ENCODE assay signal across 19 cellular contexts in genomic region chr13:79458436-79458835, GRCh38. TPM values are rescaled to one million over a fixed set of nuclear protein-coding genes. Genes with fewer than 3 reads are reported as not detected.
DNase-seq lines count a peak whose midpoint lies in the region; FAIRE-seq and TF ChIP-seq lines count a peak whose summit lies in the region.
"Had no signal": no experiment of that assay in that cellular context is flagged by ENCODE, and none has a peak within 500 bp of the region (broad histone marks: within the 10 kb centered on the region; RNA-seq: fewer than 3 reads in every experiment).

No MANE protein-coding gene starts in this region.

- POLR2A ChIA-PET in HEK293 (lab: Yijun Ruan, JAX) = interaction anchor here (1.3 kb wide), 1 partner anchor 23 kb away, joined by 3 read pairs; the partner anchor contains the start of gene NDFIP2

- no peak overlapping the region for H3K4me2 ChIP-seq in astrocyte (ENCODE audit: low read length)
- no peak overlapping the region for H3K4me2 ChIP-seq in osteoblast (ENCODE audit: insufficient read depth, low read length)
- H3K4me2 ChIP-seq: BLaER1 treated with 17β-estradiol and CSF1 and Interleukin-3, amounts not matched to agents 10 nM and 100 nM had no signal

- CTCF ChIA-PET in HEK293 (lab: Yijun Ruan, JAX) = interaction anchor here (0.6 to 2.7 kb wide), 4 partner anchors 34 to 83 kb away, joined by 3 to 6 read pairs (median 4); no protein-coding TSS in a partner anchor

- H3K36me3 Mint-ChIP-seq in astrocyte (ENCODE audit: low read depth, unreplicated experiment) = no peaks in the 10 kb centered on the region
- H3K36me3 Mint-ChIP-seq: CD8-positive, alpha-beta memory T cell had no signal

- H3K36me3 ChIP-seq in HEK293 (ENCODE audit: control insufficient read depth in 2 of 2, insufficient read depth in 1 of 2, low read length in 2 of 2) (no peaks in the 10 kb centered on the region), astrocyte (ENCODE audit: insufficient read depth, low read length) (no peaks in the 10 kb centered on the region), osteoblast (ENCODE audit: insufficient read depth, low read length) (no peaks in the 10 kb centered on the region)
- H3K36me3 ChIP-seq: BLaER1 treated with 17β-estradiol and CSF1 and Interleukin-3, amounts not matched to agents 10 nM and 100 nM; Peyer's patch; SJSA1 had no signal

- H2AFZ ChIP-seq in astrocyte (ENCODE audit: low read depth, low read length) (no peak overlapping the region), osteoblast (ENCODE audit: low read length) (no peak overlapping the region)

- no peaks in the 10 kb centered on the region for H3K9me3 ChIP-seq in HEK293 (ENCODE audit: control insufficient read depth, insufficient read depth, low read depth, low read length)
- H3K9me3 ChIP-seq in astrocyte (ENCODE audit: insufficient read depth, low read depth, low read length) = no peaks in the 10 kb centered on the region
- no peaks in the 10 kb centered on the region for H3K9me3 ChIP-seq in osteoblast (ENCODE audit: low read depth, low read length)
- H3K9me3 ChIP-seq: BLaER1 treated with 17β-estradiol and CSF1 and Interleukin-3, amounts not matched to agents 10 nM and 100 nM; Peyer's patch; SJSA1 had no signal

- H3K27ac ChIP-seq in HEK293 (ENCODE audit: extremely low read depth, low read depth, low read length) (no peak overlapping the region), astrocyte (ENCODE audit: low read depth, low read length) (peak overlapping the region; percentile 67), osteoblast (ENCODE audit: low read depth, low read length) (peak overlapping the region; percentile 58)
- H3K27ac ChIP-seq: BLaER1 treated with 17β-estradiol and CSF1 and Interleukin-3, amounts not matched to agents 10 nM and 100 nM; HL-60; Peyer's patch; SJSA1 had no signal

- H3K27me3 ChIP-seq in astrocyte (ENCODE audit: insufficient read depth, low read length) (no peaks in the 10 kb centered on the region), osteoblast (ENCODE audit: insufficient read depth, low read length) (no peaks in the 10 kb centered on the region)
- H3K27me3 ChIP-seq: BLaER1 treated with 17β-estradiol and CSF1 and Interleukin-3, amounts not matched to agents 10 nM and 100 nM; Peyer's patch; SJSA1 had no signal

- peak overlapping the region; percentile 26 for H3K9ac ChIP-seq in astrocyte (ENCODE audit: low read length)
- H3K9ac ChIP-seq: BLaER1 treated with 17β-estradiol and CSF1 and Interleukin-3, amounts not matched to agents 10 nM and 100 nM had no signal

- no peaks in the 10 kb centered on the region for H3K9me3 Mint-ChIP-seq in astrocyte (ENCODE audit: unreplicated experiment)
- H3K9me3 Mint-ChIP-seq: CD8-positive, alpha-beta memory T cell had no signal

- H4K20me1 ChIP-seq in astrocyte (ENCODE audit: insufficient read depth, low read length) = no peaks in the 10 kb centered on the region
- no peaks in the 10 kb centered on the region for H4K20me1 ChIP-seq in osteoblast (ENCODE audit: insufficient read depth, low read length)
- H4K20me1 ChIP-seq: BLaER1 treated with 17β-estradiol and CSF1 and Interleukin-3, amounts not matched to agents 10 nM and 100 nM had no signal

- DNase-seq in M059J (ENCODE audit: low read depth) (peak; percentile 27), astrocyte (ENCODE audit: low read depth) (no peak), osteoblast (ENCODE audit: insufficient read length, low spot score, missing footprints) (no peak), GF-D8 (lab: John Stamatoyannopoulos, UW) (no peak)
- no peak for DNase-seq in activated CD4-positive, CD25-positive, alpha-beta regulatory T cell (lab: John Stamatoyannopoulos, UW)
- DNase-seq in activated CD8-positive, alpha-beta memory T cell treated with anti-CD3 and anti-CD28 coated beads, Interleukin-2, amount 50 U/mL, for 48 hours = no peak
- DNase-seq: Karpas-422, MM.1S, NCI-H1092 treated with DMSO at 0.1 percent for 48 hours, NCI-H2081, Peyer's patch had no signal

- TF ChIP-seq CTCF in HEK293 (tag by site-specific recombination; IDR thresholded peaks at IDR 0.05) (no peak), astrocyte (IDR thresholded peaks at IDR 0.05; ENCODE audit: insufficient read depth, low read depth, low read length) (no peak), osteoblast (IDR thresholded peaks at IDR 0.05; ENCODE audit: extremely low read depth, low read depth, low read length) (no peak)

- H3K4me3 ChIP-seq in HEK293 (ENCODE audit: low read depth, low read length) (no peak overlapping the region), astrocyte (ENCODE audit: insufficient read depth, low read depth, low read length) (no peak overlapping the region), osteoblast (ENCODE audit: insufficient read depth, low read length) (no peak overlapping the region)
- H3K4me3 ChIP-seq: BLaER1 treated with 17β-estradiol and CSF1 and Interleukin-3, amounts not matched to agents 10 nM and 100 nM; Peyer's patch; SJSA1 had no signal

- FAIRE-seq in astrocyte (lab: Jason Lieb, UNC) = no peak
- FAIRE-seq: GM12892, GM18507, H1 had no signal

- H3K4me1 Mint-ChIP-seq in astrocyte (ENCODE audit: low read depth, unreplicated experiment) = peaks cover 33% of the 10 kb centered on the region

- no peaks in the 10 kb centered on the region for H3K27me3 Mint-ChIP-seq in astrocyte (ENCODE audit: low read depth, unreplicated experiment)

- no peaks in the 10 kb centered on the region for H3K79me2 ChIP-seq in astrocyte (ENCODE audit: insufficient read depth, low read length)
- no peaks in the 10 kb centered on the region for H3K79me2 ChIP-seq in osteoblast (ENCODE audit: insufficient read depth, low read length)

- H3K4me1 ChIP-seq in HEK293 (ENCODE audit: control insufficient read depth, insufficient read depth, low read length) (no peaks in the 10 kb centered on the region), astrocyte (ENCODE audit: insufficient read depth, low read length) (peaks cover 15% of the 10 kb centered on the region), osteoblast (ENCODE audit: insufficient read depth, low read length) (peaks cover 20% of the 10 kb centered on the region)
- H3K4me1 ChIP-seq: BLaER1 treated with 17β-estradiol and CSF1 and Interleukin-3, amounts not matched to agents 10 nM and 100 nM; Peyer's patch had no signal

- H3K4me3 Mint-ChIP-seq in astrocyte (ENCODE audit: unreplicated experiment) = no peak overlapping the region
- H3K4me3 Mint-ChIP-seq: CD8-positive, alpha-beta memory T cell had no signal

- peak overlapping the region; percentile 83 for H3K27ac Mint-ChIP-seq in astrocyte (ENCODE audit: unreplicated experiment)
- H3K27ac Mint-ChIP-seq: CD8-positive, alpha-beta memory T cell had no signal

TF ChIP-seq in HEK293, 187 proteins besides CTCF, POLR2A, EP300 and RAD21:
- TF ChIP-seq ZNF202 (tag by site-specific recombination; IDR thresholded peaks at IDR 0.05; ENCODE audit: borderline replicate concordance) (no peak), ZNF362 (tag by site-specific recombination; IDR thresholded peaks at IDR 0.05) (peak; percentile 55; the same call in 1 of the 2 replicates)

RNA-seq across cellular contexts. Expression of gene NDFIP2, which starts 22.5 kb away (rescaled TPM):
- 21.7 and 36.8 TPM in 2 replicates for total RNA-seq in M059J (2014; rRNA removed; shearing (Covaris generic))
- total RNA-seq in astrocyte (79.1 and 90.5 TPM in 2 replicates), osteoblast (47.1 and 56.5 TPM in 2 replicates)

RNA-seq across cellular contexts. Expression of gene RBM26, which starts 52.4 kb away (rescaled TPM):
- 15.3 and 19.8 TPM in 2 replicates for total RNA-seq in M059J (2014; rRNA removed; shearing (Covaris generic))
- 38.5 and 42.6 TPM in 2 replicates for total RNA-seq in astrocyte
- 32.7 and 35.5 TPM in 2 replicates for total RNA-seq in osteoblast
